ENCODE assay signal across 1 cellular context in the genomic region with DNA sequence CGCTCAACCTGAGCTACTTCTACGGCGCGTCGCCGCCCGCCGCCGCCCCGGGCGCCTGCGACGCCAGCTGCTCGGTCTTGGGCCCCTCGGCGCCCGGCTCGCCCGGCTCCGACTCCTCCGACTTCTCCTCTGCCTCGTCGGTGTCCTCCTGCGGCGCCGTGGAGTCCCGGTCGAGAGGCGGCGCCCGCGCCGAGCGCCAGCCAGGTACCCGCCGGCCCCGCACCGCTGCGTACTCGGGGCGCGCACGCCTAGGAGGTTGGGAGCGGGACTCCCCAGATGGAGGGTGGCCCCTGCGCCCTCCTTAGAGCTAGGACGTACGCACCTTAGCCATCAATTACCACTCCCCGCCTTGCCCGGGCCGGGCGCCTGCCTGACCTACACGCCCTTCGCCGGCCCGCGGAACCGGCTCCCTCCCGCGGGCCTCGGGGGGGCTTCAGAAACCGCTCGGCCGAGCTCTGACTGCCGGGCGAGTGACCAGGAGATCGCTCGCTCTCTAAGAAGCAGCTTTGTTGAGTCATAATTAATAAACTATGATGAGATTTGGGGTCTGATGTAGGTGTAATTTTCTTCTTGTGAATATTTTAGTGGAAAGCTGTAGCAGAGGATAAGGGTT.
TF ChIP-seq lines count a peak whose summit lies in the region.

No MANE protein-coding gene starts in this region.

TF ChIP-seq in H1, 55 proteins besides CTCF, POLR2A, EP300 and RAD21:
- peak; percentile 67 for TF ChIP-seq KDM4A (IDR thresholded peaks at IDR 0.05; ENCODE audit: low read depth, low read length, severe bottlenecking)
- TF ChIP-seq RXRA (IDR thresholded peaks at IDR 0.05; ENCODE audit: insufficient read depth, low read depth, low read length) = no peak
- TF ChIP-seq BCL11A (IDR thresholded peaks at IDR 0.05; ENCODE audit: low read depth in 2 of 2, low read length in 2 of 2) = no peak
- TF ChIP-seq CTBP2 (IDR thresholded peaks at IDR 0.05; ENCODE audit: borderline replicate concordance, insufficient read depth, insufficient read length, low read length) = no peak
- no peak for TF ChIP-seq CBX8 (IDR thresholded peaks at IDR 0.05; ENCODE audit: borderline replicate concordance, low read depth, low read length)
- no peak for TF ChIP-seq SP4 (IDR thresholded peaks at IDR 0.05; ENCODE audit: low read length)
- peak in 1 of 2 experiments; percentile 22; a peak in 1 of 4 replicates for TF ChIP-seq SIN3A (conservative IDR thresholded peaks at IDR 0.05 in 1 of 2, IDR thresholded peaks at IDR 0.05 in 1 of 2; ENCODE audit: low read depth in 1 of 2, low read length in 2 of 2)
- no peak for TF ChIP-seq KDM1A (IDR thresholded peaks at IDR 0.05; ENCODE audit: borderline replicate concordance, low read length)
- TF ChIP-seq PHF8 (conservative IDR thresholded peaks at IDR 0.05; ENCODE audit: low read depth, low read length) = 0 out of 2 replicates have a peak, but pooled peaks have one; percentile 23
- TF ChIP-seq SP1 (IDR thresholded peaks at IDR 0.05; ENCODE audit: low read depth, low read length) = no peak
- peak; percentile 45; the same call in 1 of the 2 replicates for TF ChIP-seq TAF1 (IDR thresholded peaks at IDR 0.05; ENCODE audit: low read depth, low read length)
- 0 out of 2 replicates have a peak, but pooled peaks have one; percentile 15 for TF ChIP-seq CREB1 (IDR thresholded peaks at IDR 0.05)
- no peak for TF ChIP-seq HDAC6 (IDR thresholded peaks at IDR 0.05; ENCODE audit: low read depth, low read length)
- TF ChIP-seq CEBPB (IDR thresholded peaks at IDR 0.05; ENCODE audit: low read depth, low read length) = no peak
- TF ChIP-seq RFX5 (IDR thresholded peaks at IDR 0.05; ENCODE audit: borderline replicate concordance, low read depth, low read length) = no peak
- TF ChIP-seq CHD1 (IDR thresholded peaks at IDR 0.05; ENCODE audit: low read depth, low read length) = no peak
- TF ChIP-seq, protein P1, sequence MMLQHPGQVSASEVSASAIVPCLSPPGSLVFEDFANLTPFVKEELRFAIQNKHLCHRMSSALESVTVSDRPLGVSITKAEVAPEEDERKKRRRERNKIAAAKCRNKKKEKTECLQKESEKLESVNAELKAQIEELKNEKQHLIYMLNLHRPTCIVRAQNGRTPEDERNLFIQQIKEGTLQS (IDR thresholded peaks at IDR 0.05; ENCODE audit: insufficient read depth, low read depth, low read length) = no peak
- TF ChIP-seq NANOG (IDR thresholded peaks at IDR 0.05; ENCODE audit: insufficient read depth, low read depth, low read length, poor library complexity, severe bottlenecking) = no peak
- TF ChIP-seq GTF2F1 (IDR thresholded peaks at IDR 0.05; ENCODE audit: borderline replicate concordance, low read depth, low read length) = no peak
- 0 out of 2 replicates have a peak, but pooled peaks have one; percentile 4 for TF ChIP-seq TEAD4 (IDR thresholded peaks at IDR 0.05; ENCODE audit: low read depth, low read length)
- no peak for TF ChIP-seq TCF12 (IDR thresholded peaks at IDR 0.05; ENCODE audit: low read depth, low read length)
- TF ChIP-seq SP2 (IDR thresholded peaks at IDR 0.05; ENCODE audit: low read length) = no peak
- peak; percentile 24 for TF ChIP-seq ASH2L (IDR thresholded peaks at IDR 0.05; ENCODE audit: low read length)
